8 cellular contexts compared by ENCODE assay signal in genomic region chr16:22375117-22375962, GRCh38. TPM values are rescaled to one million over a fixed set of nuclear protein-coding genes. Genes with fewer than 3 reads are reported as not detected.
DNase-seq lines count a peak whose midpoint lies in the region; ATAC-seq lines count a peak whose summit lies in the region.

No MANE protein-coding gene starts in this region.

- ATAC-seq in activated T-helper 17 cell treated with anti-CD3 and anti-CD28 coated beads, Interleukin-2, amount 50 U/mL, for 72 hours (replicated peaks): no peak
- no peak for ATAC-seq in GM21367 (IDR thresholded peaks at IDR 0.05; ENCODE audit: unreplicated experiment)

- peak overlapping the region; percentile 48 to 88 (median 83) for H3K9ac ChIP-seq in subcutaneous abdominal adipose tissue (ENCODE audit: low read length in 5 of 5)

- no peaks in the 10 kb centered on the region for H3K36me3 ChIP-seq in subcutaneous abdominal adipose tissue (ENCODE audit: control insufficient read depth in 5 of 5, insufficient read depth in 5 of 5, low read length in 5 of 5)

- no peaks in the 10 kb centered on the region for H3K27me3 Mint-ChIP-seq in activated naive CD4-positive, alpha-beta T cell treated with anti-CD3 and anti-CD28 coated beads, Interleukin-2, amount 50 U/mL, for 24 hours
- H3K27me3 Mint-ChIP-seq in activated T-helper 17 cell treated with anti-CD3 and anti-CD28 coated beads, Interleukin-2, amount 50 U/mL, for 72 hours: no peaks in the 10 kb centered on the region

- DNase-seq in activated naive CD4-positive, alpha-beta T cell treated with anti-CD3 and anti-CD28 coated beads, Interleukin-2, amount 50 U/mL, for 16 hours: no peak
- DNase-seq in iPS-NIHi7 (ENCODE audit: extremely low spot score) (peak; percentile 20), NCI-H446 (lab: John Stamatoyannopoulos, UW) (no peak), retina (no peak)

- H3K4me3 Mint-ChIP-seq in activated naive CD4-positive, alpha-beta T cell treated with anti-CD3 and anti-CD28 coated beads, Interleukin-2, amount 50 U/mL, for 24 hours: peak overlapping the region; percentile 96
- H3K4me3 Mint-ChIP-seq in activated T-helper 17 cell treated with anti-CD3 and anti-CD28 coated beads, Interleukin-2, amount 50 U/mL, for 72 hours: peak overlapping the region; percentile 99

- no peaks in the 10 kb centered on the region for H3K36me3 Mint-ChIP-seq in activated naive CD4-positive, alpha-beta T cell treated with anti-CD3 and anti-CD28 coated beads, Interleukin-2, amount 50 U/mL, for 24 hours
- peaks cover 27% of the 10 kb centered on the region for H3K36me3 Mint-ChIP-seq in activated T-helper 17 cell treated with anti-CD3 and anti-CD28 coated beads, Interleukin-2, amount 50 U/mL, for 72 hours (ENCODE audit: low read depth)

- H3K27ac ChIP-seq in subcutaneous abdominal adipose tissue (ENCODE audit: low read depth, low read length): peak overlapping the region; percentile 67

- H3K4me3 ChIP-seq in subcutaneous abdominal adipose tissue (ENCODE audit: low read depth in 1 of 5, low read length in 5 of 5): peak overlapping the region; percentile 81 to 91 (median 88)

- H3K4me1 ChIP-seq in subcutaneous abdominal adipose tissue (ENCODE audit: control insufficient read depth in 5 of 5, insufficient read depth in 5 of 5, low read length in 5 of 5): peaks cover 0 to 43% (median 34%) of the 10 kb centered on the region in 5 donors

- H3K27me3 ChIP-seq in subcutaneous abdominal adipose tissue (ENCODE audit: control insufficient read depth in 5 of 5, insufficient read depth in 4 of 5, low read length in 5 of 5): no peaks in the 10 kb centered on the region

- peaks cover 38% of the 10 kb centered on the region for H3K4me1 Mint-ChIP-seq in activated naive CD4-positive, alpha-beta T cell treated with anti-CD3 and anti-CD28 coated beads, Interleukin-2, amount 50 U/mL, for 24 hours
- H3K4me1 Mint-ChIP-seq in activated T-helper 17 cell treated with anti-CD3 and anti-CD28 coated beads, Interleukin-2, amount 50 U/mL, for 72 hours: peaks cover 25% of the 10 kb centered on the region

- no peaks in the 10 kb centered on the region for H3K9me3 ChIP-seq in subcutaneous abdominal adipose tissue (ENCODE audit: control insufficient read depth in 5 of 5, low read length in 5 of 5)

- H3K9me3 Mint-ChIP-seq in activated naive CD4-positive, alpha-beta T cell treated with anti-CD3 and anti-CD28 coated beads, Interleukin-2, amount 50 U/mL, for 24 hours: no peaks in the 10 kb centered on the region
- H3K9me3 Mint-ChIP-seq in activated T-helper 17 cell treated with anti-CD3 and anti-CD28 coated beads, Interleukin-2, amount 50 U/mL, for 72 hours: no peaks in the 10 kb centered on the region

- H3K27ac Mint-ChIP-seq in activated naive CD4-positive, alpha-beta T cell treated with anti-CD3 and anti-CD28 coated beads, Interleukin-2, amount 50 U/mL, for 24 hours: no peak overlapping the region
- peak overlapping the region; percentile 81 for H3K27ac Mint-ChIP-seq in activated T-helper 17 cell treated with anti-CD3 and anti-CD28 coated beads, Interleukin-2, amount 50 U/mL, for 72 hours

RNA-seq across cellular contexts. Expression of gene CDR2, which starts 0.9 kb away (rescaled TPM):
- total RNA-seq in activated T-helper 17 cell treated with anti-CD3 and anti-CD28 coated beads, Interleukin-2, amount 50 U/mL, for 72 hours: 10 to 100 TPM; 26.3 to 41.0 TPM
